13 cellular contexts compared by ENCODE assay signal in genomic region chr1:232655746-232656085, GRCh38. TPM values are rescaled to one million over a fixed set of nuclear protein-coding genes. Genes with fewer than 3 reads are reported as not detected.
DNase-seq lines count a peak whose midpoint lies in the region; ATAC-seq and TF ChIP-seq lines count a peak whose summit lies in the region.
"Had no signal": no experiment of that assay in that cellular context is flagged by ENCODE, and none has a peak within 500 bp of the region (broad histone marks: within the 10 kb centered on the region; RNA-seq: fewer than 3 reads in every experiment).

No MANE protein-coding gene starts in this region.

- H3K27me3 ChIP-seq in cardiac muscle cell (no peaks in the 10 kb centered on the region), heart left ventricle (peaks cover 0 to 4% (median 0%) of the 10 kb centered on the region in 9 donors), KMS-11 (ENCODE audit: insufficient read depth, low read depth) (no peaks in the 10 kb centered on the region; the same call in 1 of the 2 replicates)
- H3K27me3 ChIP-seq: BE2C, SJCRH30 had no signal

- peaks cover 6% of the 10 kb centered on the region for H3K27me3 Mint-ChIP-seq in type B pancreatic cell

- no peak overlapping the region for H3K9ac ChIP-seq in KMS-11

- DNase-seq in cardiac muscle cell (ENCODE audit: low read depth in 1 of 2, low spot score in 1 of 2): no peak
- no peak for DNase-seq in heart left ventricle
- peak; percentile 19 for DNase-seq in UCSD-AML1 (lab: John Stamatoyannopoulos, UW; ENCODE audit: unreplicated experiment)
- no peak for DNase-seq in type B pancreatic cell (ENCODE audit: extremely low spot score, unreplicated experiment)
- no peak for DNase-seq in activated effector memory CD4-positive, alpha-beta T cell treated with Interleukin-2 at 50 U/mL for 16 hours
- no peak for DNase-seq in 8988T
- DNase-seq: BE2C; CD4-positive, alpha-beta memory T cell; NCI-H1930; SJCRH30; T-helper 17 cell had no signal

- no peak for ATAC-seq in heart left ventricle
- ATAC-seq in HG03342 (IDR thresholded peaks at IDR 0.05; ENCODE audit: unreplicated experiment): no peak
- ATAC-seq: T-helper 17 cell had no signal

- no peak for TF ChIP-seq POLR2A in heart left ventricle (IDR thresholded peaks at IDR 0.05)

- H3K4me3 ChIP-seq in cardiac muscle cell: no peak overlapping the region
- no peak overlapping the region for H3K4me3 ChIP-seq in heart left ventricle
- no peak overlapping the region for H3K4me3 ChIP-seq in KMS-11 (IDR thresholded peaks at IDR 0.05; ENCODE audit: insufficient read depth, low read depth, low read length)
- H3K4me3 ChIP-seq: SJCRH30 had no signal

- peak overlapping the region; percentile 40 for H3K27ac Mint-ChIP-seq in type B pancreatic cell
- H3K27ac Mint-ChIP-seq: CD4-positive, alpha-beta memory T cell; T-helper 17 cell had no signal

- H3K36me3 ChIP-seq in cardiac muscle cell: no peaks in the 10 kb centered on the region
- no peaks in the 10 kb centered on the region for H3K36me3 ChIP-seq in heart left ventricle
- no peaks in the 10 kb centered on the region for H3K36me3 ChIP-seq in KMS-11 (ENCODE audit: insufficient read depth)
- H3K36me3 ChIP-seq: BE2C, SJCRH30 had no signal

- H3K4me3 Mint-ChIP-seq in type B pancreatic cell: peak overlapping the region; percentile 8
- H3K4me3 Mint-ChIP-seq: CD4-positive, alpha-beta memory T cell; T-helper 17 cell had no signal

- H3K9me3 Mint-ChIP-seq in type B pancreatic cell: peaks cover 4% of the 10 kb centered on the region

- H2AFZ ChIP-seq in KMS-11 (ENCODE audit: low read depth): no peak overlapping the region

- intact Hi-C loops in heart left ventricle (cut with DNase I): no loop called here

- H3K9me3 ChIP-seq in cardiac muscle cell (ENCODE audit: low read depth) (no peaks in the 10 kb centered on the region), heart left ventricle (no peaks in the 10 kb centered on the region)
- H3K9me3 ChIP-seq: BE2C, SJCRH30 had no signal

- H3K4me1 ChIP-seq in cardiac muscle cell (ENCODE audit: low read depth) (peaks cover 40% of the 10 kb centered on the region), heart left ventricle (peaks cover 0 to 6% (median 0%) of the 10 kb centered on the region in 12 donors), KMS-11 (ENCODE audit: low read depth, poor library complexity, severe bottlenecking) (peaks cover 29% of the 10 kb centered on the region)
- H3K4me1 ChIP-seq: BE2C, SJCRH30 had no signal

- H3K4me1 Mint-ChIP-seq in type B pancreatic cell (ENCODE audit: unreplicated experiment): peaks cover 51% of the 10 kb centered on the region

- peak overlapping the region; percentile 31; the same call in 1 of the 2 replicates for H3K4me2 ChIP-seq in KMS-11

- H3K27ac ChIP-seq in cardiac muscle cell (peak overlapping the region; percentile 61), heart left ventricle (no peak overlapping the region), KMS-11 (no peak overlapping the region)
- H3K27ac ChIP-seq: SJCRH30 had no signal

- H3K36me3 Mint-ChIP-seq in type B pancreatic cell: peaks cover 5% of the 10 kb centered on the region
- H3K36me3 Mint-ChIP-seq: CD4-positive, alpha-beta memory T cell had no signal

- TF ChIP-seq CTCF in cardiac muscle cell (IDR thresholded peaks at IDR 0.05; ENCODE audit: low read depth, low read length): no peak
- no peak for TF ChIP-seq CTCF in heart left ventricle (IDR thresholded peaks at IDR 0.05)
- TF ChIP-seq CTCF in KMS-11 (conservative IDR thresholded peaks at IDR 0.05; ENCODE audit: low read depth, low read length): no peak
- TF ChIP-seq CTCF in type B pancreatic cell (conservative IDR thresholded peaks at IDR 0.05): no peak

- WGBS in heart left ventricle, 4 donors: 89 to 92% (median 91%) methylated on average over 4 of the region's 4 CpGs

- H3K79me2 ChIP-seq in KMS-11 (ENCODE audit: insufficient read depth, low read depth): no peaks in the 10 kb centered on the region

- H4K20me1 ChIP-seq in KMS-11 (ENCODE audit: insufficient read depth): no peaks in the 10 kb centered on the region

RNA-seq across cellular contexts. Expression of gene SIPA1L2, which starts 25.8 kb away (rescaled TPM):
- 107 and 143 TPM in 2 replicates for total RNA-seq in cardiac muscle cell
- polyA plus RNA-seq in cardiac muscle cell: 57.1 and 82.1 TPM in 2 replicates
- total RNA-seq in heart left ventricle: 100 to 1,000 TPM in 5 of 9 donors, 10 to 100 TPM in 4; 70.8 to 148 (median 102) TPM
- polyA plus RNA-seq in heart left ventricle: 100 to 1,000 TPM in 1 of 2 donors, 10 to 100 TPM in 1; 18.1 to 103 TPM
- 35.6 and 45.6 TPM in 2 replicates for total RNA-seq in type B pancreatic cell (ENCODE audit: low replicate concordance)
